ENCODE assay signal across 10 cellular contexts in genomic region chr3:20225769-20226168, GRCh38. TPM values are rescaled to one million over a fixed set of nuclear protein-coding genes. Genes with fewer than 3 reads are reported as not detected.
DNase-seq lines count a peak whose midpoint lies in the region; ATAC-seq and TF ChIP-seq lines count a peak whose summit lies in the region.
"Had no signal": no experiment of that assay in that cellular context is flagged by ENCODE, and none has a peak within 500 bp of the region (broad histone marks: within the 10 kb centered on the region; RNA-seq: fewer than 3 reads in every experiment).

No MANE protein-coding gene starts in this region.

- in situ Hi-C loops in astrocyte of the cerebellum (cut with HindIII; ENCODE audit: low sequenced_read_pairs) (no loop called here), gastrocnemius medialis (cut with MboI; ENCODE audit: low sequenced_read_pairs in 4 of 4) (no loop called here)

- H3K9ac ChIP-seq in liver (ENCODE audit: low read depth in 1 of 2, low read length in 2 of 2): no peak overlapping the region
- H3K9ac ChIP-seq: KMS-11 had no signal

- DNase-seq in GM04503 (ENCODE audit: low read depth): peak; percentile 8
- peak; percentile 44 for DNase-seq in M059J (ENCODE audit: low read depth)
- peak; percentile 64 for DNase-seq in astrocyte of the cerebellum (ENCODE audit: low read depth)
- no peak for DNase-seq in NCI-H774 (lab: John Stamatoyannopoulos, UW)
- DNase-seq in gastrocnemius medialis: no peak
- no peak for DNase-seq in activated CD4-positive, alpha-beta T cell treated with anti-CD3 and anti-CD28 coated beads, Interleukin-2, amount 10 ng/mL, durations not matched to agents 7 days and 5 days

- peaks cover 1% of the 10 kb centered on the region for H3K27me3 Mint-ChIP-seq in activated CD4-positive, alpha-beta T cell treated with anti-CD3 and anti-CD28 coated beads, Interleukin-2, amount 10 ng/mL, durations not matched to agents 7 days and 5 days

- ATAC-seq in HG03280 (IDR thresholded peaks at IDR 0.05; ENCODE audit: unreplicated experiment) (no peak), gastrocnemius medialis (no peak)

- H3K9me3 ChIP-seq in liver (ENCODE audit: control insufficient read depth in 4 of 4, low read length in 3 of 4) (no peaks in the 10 kb centered on the region), gastrocnemius medialis (no peaks in the 10 kb centered on the region)

- WGBS in liver: 15% methylated on average over 2 of the region's 2 CpGs

- TF ChIP-seq CTCF in astrocyte of the cerebellum (IDR thresholded peaks at IDR 0.05; ENCODE audit: low read depth, low read length, missing control alignments) (peak; percentile 56), liver (IDR thresholded peaks at IDR 0.05; ENCODE audit: low read depth, low read length, missing input control) (peak; percentile 67), gastrocnemius medialis (IDR thresholded peaks at IDR 0.05 in 4 of 5, conservative IDR thresholded peaks at IDR 0.05 in 1 of 5) (peak in 2 of 5 experiments; percentile 4 to 30)

- no peak for TF ChIP-seq POLR2A in gastrocnemius medialis (IDR thresholded peaks at IDR 0.05)

- TF ChIP-seq RAD21 in liver (IDR thresholded peaks at IDR 0.05): peak; percentile 90 to 91

- H3K4me1 Mint-ChIP-seq in activated CD4-positive, alpha-beta T cell treated with anti-CD3 and anti-CD28 coated beads, Interleukin-2, amount 10 ng/mL, durations not matched to agents 7 days and 5 days: no peaks in the 10 kb centered on the region
- H3K4me1 Mint-ChIP-seq: immature natural killer cell had no signal

- H3K4me3 Mint-ChIP-seq in activated CD4-positive, alpha-beta T cell treated with anti-CD3 and anti-CD28 coated beads, Interleukin-2, amount 10 ng/mL, durations not matched to agents 7 days and 5 days: no peak overlapping the region
- H3K4me3 Mint-ChIP-seq: immature natural killer cell had no signal

- H3K9me3 Mint-ChIP-seq in activated CD4-positive, alpha-beta T cell treated with anti-CD3 and anti-CD28 coated beads, Interleukin-2, amount 10 ng/mL, durations not matched to agents 7 days and 5 days: no peaks in the 10 kb centered on the region
- H3K9me3 Mint-ChIP-seq: immature natural killer cell had no signal

- intact Hi-C loops in gastrocnemius medialis (cut with DNase I; ENCODE audit: low total_unique reads): no loop called here

- CTCF ChIA-PET in activated CD4-positive, alpha-beta T cell treated with anti-CD3 and anti-CD28 coated beads, Interleukin-2, amount 10 ng/mL, durations not matched to agents 7 days and 5 days (lab: Charles Lee): no interaction called here

- no peak overlapping the region for H3K27ac Mint-ChIP-seq in activated CD4-positive, alpha-beta T cell treated with anti-CD3 and anti-CD28 coated beads, Interleukin-2, amount 10 ng/mL, durations not matched to agents 7 days and 5 days
- H3K27ac Mint-ChIP-seq: immature natural killer cell had no signal

- H3K27me3 ChIP-seq in liver (ENCODE audit: control insufficient read depth in 4 of 4, insufficient read depth in 4 of 4, low read length in 3 of 4) (no peaks in the 10 kb centered on the region), gastrocnemius medialis (no peaks in the 10 kb centered on the region)

- H3K27ac ChIP-seq in liver (ENCODE audit: low read depth in 1 of 2, low read length in 2 of 2): no peak overlapping the region
- no peak overlapping the region for H3K27ac ChIP-seq in gastrocnemius medialis
- H3K27ac ChIP-seq: KMS-11 had no signal

- H3K36me3 ChIP-seq in liver (ENCODE audit: control insufficient read depth in 4 of 4, insufficient read depth in 3 of 4, low read depth in 1 of 4, low read length in 3 of 4): no peaks in the 10 kb centered on the region
- H3K36me3 ChIP-seq in gastrocnemius medialis: no peaks in the 10 kb centered on the region

- POLR2A ChIA-PET in activated CD4-positive, alpha-beta T cell treated with anti-CD3 and anti-CD28 coated beads, Interleukin-2, amount 10 ng/mL, durations not matched to agents 7 days and 5 days (lab: Charles Lee): no interaction called here

- peaks cover 0 to 26% (median 22%) of the 10 kb centered on the region in 4 donors for H3K4me1 ChIP-seq in liver (ENCODE audit: control insufficient read depth in 4 of 4, insufficient read depth in 4 of 4, low read length in 3 of 4)
- no peaks in the 10 kb centered on the region for H3K4me1 ChIP-seq in gastrocnemius medialis

- H3K4me3 ChIP-seq in astrocyte of the cerebellum (ENCODE audit: low read depth, low read length) (no peak overlapping the region), liver (ENCODE audit: low read depth in 1 of 3, low read length in 3 of 3) (no peak overlapping the region), gastrocnemius medialis (no peak overlapping the region)

- H3K36me3 Mint-ChIP-seq in activated CD4-positive, alpha-beta T cell treated with anti-CD3 and anti-CD28 coated beads, Interleukin-2, amount 10 ng/mL, durations not matched to agents 7 days and 5 days (ENCODE audit: low read depth): no peaks in the 10 kb centered on the region

TF ChIP-seq in liver, 16 proteins besides CTCF, POLR2A, EP300 and RAD21:
- TF ChIP-seq GABPA (IDR thresholded peaks at IDR 0.05 in 1 of 2, conservative IDR thresholded peaks at IDR 0.05 in 1 of 2) (no peak), NR2F2 (IDR thresholded peaks at IDR 0.05) (no peak), HNF4G (IDR thresholded peaks at IDR 0.05) (no peak), HNF4A (conservative IDR thresholded peaks at IDR 0.05) (peak in 1 of 2 donors; percentile 28), YY1 (IDR thresholded peaks at IDR 0.05) (peak; percentile 24), JUND (IDR thresholded peaks at IDR 0.05) (no peak), FOXA2 (IDR thresholded peaks at IDR 0.05) (no peak), EGR1 (IDR thresholded peaks at IDR 0.05; ENCODE audit: low read depth in 2 of 2) (no peak), ATF3 (IDR thresholded peaks at IDR 0.05) (no peak), REST (IDR thresholded peaks at IDR 0.05) (no peak)

RNA-seq across cellular contexts. Expression of gene SGO1, which starts 39.8 kb away (rescaled TPM):
- 21.0 and 21.1 TPM in 2 replicates for total RNA-seq in M059J (2014; rRNA removed; shearing (Covaris generic))
- total RNA-seq in liver (1 to 10 TPM in 1 of 2 donors, under 1 TPM in 1; 0.42 to 9.6 TPM), gastrocnemius medialis (under 1 TPM in 1 of 4 donors, not detected in 3; 0.18 TPM)
- under 1 TPM; 0.69 to 0.74 TPM for polyA plus RNA-seq in liver
- 10 to 100 TPM; 35.6 to 42.4 TPM for total RNA-seq in activated CD4-positive, alpha-beta T cell treated with anti-CD3 and anti-CD28 coated beads, Interleukin-2, amount 10 ng/mL, durations not matched to agents 7 days and 5 days

Comparison
In these comparisons a context has a peak if more than half of its experiments do, and no peak if none do; other contexts are left out.
1. DNase-seq: peak in GM04503 (single experiment), M059J (single experiment) and astrocyte of the cerebellum (single experiment); none in NCI-H774 (single experiment), gastrocnemius medialis (0 of 2) and activated CD4-positive, alpha-beta T cell treated with anti-CD3 and anti-CD28 coated beads, Interleukin-2, amount 10 ng/mL, durations not matched to agents 7 days and 5 days (single experiment).